ENCODE assay signal across 35 cellular contexts in genomic region chr19:5857203-5858081, GRCh38. TPM values are rescaled to one million over a fixed set of nuclear protein-coding genes. Genes with fewer than 3 reads are reported as not detected.
"Had no signal": no experiment of that assay in that cellular context is flagged by ENCODE, and none has a peak within 500 bp of the region (broad histone marks: within the 10 kb centered on the region; RNA-seq: fewer than 3 reads in every experiment).

No MANE protein-coding gene starts in this region.

- H3K27me3 ChIP-seq: left lung, pancreas, right atrium auricular region, right lobe of liver, upper lobe of left lung, vagina had no signal

- DNase-seq: immature natural killer cell; kidney; left colon; left lung; lower lobe of right lung; mammary epithelial cell; mesenchymal stem cell; naive thymus-derived CD8-positive, alpha-beta T cell; nucleus accumbens; pancreas; posterior cingulate gyrus; psoas muscle; right lobe of liver; stimulated activated CD4-positive, alpha-beta T cell treated with anti-CD3 and anti-CD28 coated beads, Interleukin-1b, Interleukin-23, amount 100 ng/mL, for 48 hours; stimulated activated CD4-positive, alpha-beta T cell treated with anti-CD3 and anti-CD28 coated beads, Interleukin-2, amount 100 ng/mL, for 48 hours; stimulated activated CD4-positive, alpha-beta T cell treated with anti-CD3 and anti-CD28 coated beads, Interleukin-4, amount 100 ng/mL, for 4 hours; stimulated activated CD8-positive, alpha-beta memory T cell treated with anti-CD3 and anti-CD28 coated beads, Interleukin-4, amount 100 ng/mL, for 48 hours; stimulated activated naive CD4-positive, alpha-beta T cell treated with Interleukin-2 at 50 U/mL for 16 hours; stimulated activated naive CD8-positive, alpha-beta T cell treated with anti-CD3 and anti-CD28 coated beads, Interleukin-15, amount 100 ng/mL, for 72 hours; substantia nigra; upper lobe of left lung had no signal

- H3K4me1 ChIP-seq: left lung, lower lobe of right lung, pancreas, psoas muscle, right atrium auricular region, right lobe of liver, tibial nerve, upper lobe of left lung, vagina had no signal

- ATAC-seq: left colon; left lung; lower lobe of right lung; naive thymus-derived CD8-positive, alpha-beta T cell; pancreas; psoas muscle; right lobe of liver; stimulated activated memory B cell treated with anti-CD40 and anti-IgM and Interleukin-4, amounts not matched to agents 10 μg/mL and 1 μg/mL and 100 μg/mL, for 72 hours; stimulated activated naive CD8-positive, alpha-beta T cell treated with anti-CD3 and anti-CD28 coated beads, Interleukin-15, amount 100 ng/mL, for 72 hours had no signal

- H3K9me3 ChIP-seq: left lung, lower lobe of right lung, pancreas, psoas muscle, right atrium auricular region, right lobe of liver, upper lobe of left lung, vagina had no signal

- H3K4me3 ChIP-seq: left lung, lower lobe of right lung, pancreas, psoas muscle, right atrium auricular region, right lobe of liver, smooth muscle cell, tibial nerve, upper lobe of left lung, vagina had no signal

- H3K9me3 Mint-ChIP-seq: immature natural killer cell; naive thymus-derived CD8-positive, alpha-beta T cell; nephron; neural crest cell; stimulated activated memory B cell treated with anti-CD40 and anti-IgM and Interleukin-4, amounts not matched to agents 10 μg/mL and 1 μg/mL and 100 μg/mL, for 72 hours; stimulated activated naive CD8-positive, alpha-beta T cell treated with anti-CD3 and anti-CD28 coated beads, Interleukin-15, amount 100 ng/mL, for 72 hours had no signal

- H3K36me3 Mint-ChIP-seq: immature natural killer cell; naive thymus-derived CD8-positive, alpha-beta T cell; stimulated activated memory B cell treated with anti-CD40 and anti-IgM and Interleukin-4, amounts not matched to agents 10 μg/mL and 1 μg/mL and 100 μg/mL, for 72 hours had no signal

- H3K4me1 Mint-ChIP-seq: immature natural killer cell; neural crest cell; stimulated activated memory B cell treated with anti-CD40 and anti-IgM and Interleukin-4, amounts not matched to agents 10 μg/mL and 1 μg/mL and 100 μg/mL, for 72 hours had no signal

- H3K36me3 ChIP-seq: left lung, lower lobe of right lung, pancreas, right atrium auricular region, right lobe of liver, tibial nerve, upper lobe of left lung, vagina had no signal

- H3K27ac Mint-ChIP-seq: immature natural killer cell; naive thymus-derived CD8-positive, alpha-beta T cell; nephron; stimulated activated memory B cell treated with anti-CD40 and anti-IgM and Interleukin-4, amounts not matched to agents 10 μg/mL and 1 μg/mL and 100 μg/mL, for 72 hours; stimulated activated naive CD8-positive, alpha-beta T cell treated with anti-CD3 and anti-CD28 coated beads, Interleukin-15, amount 100 ng/mL, for 72 hours had no signal

- H3K27ac ChIP-seq: left lung, lower lobe of right lung, pancreas, psoas muscle, right atrium auricular region, right lobe of liver, tibial nerve, upper lobe of left lung, vagina had no signal

- FAIRE-seq: islet of Langerhans, kidney, pancreas had no signal

- H3K4me3 Mint-ChIP-seq: immature natural killer cell; naive thymus-derived CD8-positive, alpha-beta T cell; nephron; neural crest cell; stimulated activated memory B cell treated with anti-CD40 and anti-IgM and Interleukin-4, amounts not matched to agents 10 μg/mL and 1 μg/mL and 100 μg/mL, for 72 hours; stimulated activated naive CD8-positive, alpha-beta T cell treated with anti-CD3 and anti-CD28 coated beads, Interleukin-15, amount 100 ng/mL, for 72 hours had no signal

RNA-seq across cellular contexts. Expression of gene FUT3, which starts 6.2 kb away (rescaled TPM):
- total RNA-seq: neural crest cell, osteoblast, right atrium auricular region, skeletal muscle tissue had no signal

RNA-seq across cellular contexts. Expression of gene FUT5, which starts 12.9 kb away (rescaled TPM):
- total RNA-seq: left colon, left lung, lower lobe of right lung, mammary epithelial cell, mucosa of gallbladder, neural crest cell, osteoblast, pancreas, psoas muscle, renal cortical epithelial cell, right atrium auricular region, skeletal muscle tissue, smooth muscle cell, temporal lobe, tibial nerve, upper lobe of left lung, urinary bladder, vagina had no signal

RNA-seq across cellular contexts. Expression of gene FUT6, which starts 17.9 kb away (rescaled TPM):
- total RNA-seq: naive thymus-derived CD8-positive, alpha-beta T cell; neural crest cell; osteoblast; psoas muscle; right atrium auricular region; skeletal muscle tissue; smooth muscle cell; temporal lobe; tibial nerve; urinary bladder had no signal
